ENCODE assay signal across 24 cellular contexts in genomic region chr14:94075008-94075407, GRCh38. TPM values are rescaled to one million over a fixed set of nuclear protein-coding genes. Genes with fewer than 3 reads are reported as not detected.
DNase-seq lines count a peak whose midpoint lies in the region; ATAC-seq, FAIRE-seq and TF ChIP-seq lines count a peak whose summit lies in the region.
"Had no signal": no experiment of that assay in that cellular context is flagged by ENCODE, and none has a peak within 500 bp of the region (broad histone marks: within the 10 kb centered on the region; RNA-seq: fewer than 3 reads in every experiment).

No MANE protein-coding gene starts in this region.

- no peak overlapping the region for H2AFZ ChIP-seq in OCI-LY7 (ENCODE audit: low read length)
- H2AFZ ChIP-seq in K562 (ENCODE audit: low read depth, low read length): no peak overlapping the region
- H2AFZ ChIP-seq: PC-9 had no signal

- H3K79me2 ChIP-seq in OCI-LY7 (ENCODE audit: insufficient read depth, low read depth, low read length): peaks cover 86% of the 10 kb centered on the region
- peaks cover 95% of the 10 kb centered on the region for H3K79me2 ChIP-seq in K562 (ENCODE audit: control insufficient read depth, insufficient read depth, low read length)

- TF ChIP-seq CTCF in OCI-LY7 (conservative IDR thresholded peaks at IDR 0.05; ENCODE audit: low read length) (no peak), K562 (IDR thresholded peaks at IDR 0.05 in 2 of 3, conservative IDR thresholded peaks at IDR 0.05 in 1 of 3; ENCODE audit: insufficient read depth in 2 of 3, low read depth in 1 of 3, low read length in 3 of 3) (no peak), GM13976 (IDR thresholded peaks at IDR 0.05; ENCODE audit: borderline replicate concordance, control extremely low read depth, extremely low read depth, insufficient read depth, missing control alignments) (no peak)

- H3K4me3 ChIP-seq in OCI-LY7 (ENCODE audit: low read depth, low read length, poor library complexity, severe bottlenecking) (no peak overlapping the region), K562 (no peak overlapping the region), small intestine (ENCODE audit: low read depth in 1 of 2, low read length in 2 of 2) (no peak overlapping the region)
- H3K4me3 ChIP-seq: body of pancreas, HAP-1, PC-9 had no signal

- intact Hi-C loops in OCI-LY7 (cut with micrococcal nuclease; ENCODE audit: unreplicated experiment): no loop called here
- intact Hi-C loops in K562 (cut with micrococcal nuclease): no loop called here

- DNase-seq in activated T-cell treated with anti-CD3 and anti-CD28 coated beads, Interleukin-2, amount 50 U/mL, for 72 hours: no peak
- no peak for DNase-seq in activated T-cell treated with anti-CD3 and anti-CD28 coated beads for 4 hours
- DNase-seq in OCI-LY7 (ENCODE audit: low spot score): no peak
- no peak for DNase-seq in K562 (ENCODE audit: extremely low read depth in 1 of 4, low spot score in 3 of 4)
- DNase-seq in stimulated activated effector memory CD8-positive, alpha-beta T cell treated with anti-CD3 and anti-CD28 coated beads, Interleukin-12 subunit alpha, Interleukin-12 subunit beta, amount 100 ng/mL, for 72 hours (ENCODE audit: low spot score in 2 of 2): no peak
- no peak for DNase-seq in GM13976 (ENCODE audit: low spot score)
- no peak for DNase-seq in small intestine
- DNase-seq: activated CD4-positive, alpha-beta memory T cell treated with anti-CD3 and anti-CD28 coated beads for 36 hours; BE2C; body of pancreas; effector CD8-positive, alpha-beta T cell; foreskin melanocyte; NCI-H1105 treated with DMSO at 0.1 percent for 48 hours; NCI-H2107; NCI-H510A; PC-9; Right ventricle myocardium superior; T1000 had no signal

- H3K27me3 Mint-ChIP-seq in activated T-cell treated with anti-CD3 and anti-CD28 coated beads, Interleukin-2, amount 50 U/mL, for 72 hours (ENCODE audit: low read depth): no peaks in the 10 kb centered on the region
- H3K27me3 Mint-ChIP-seq: activated CD4-positive, alpha-beta memory T cell treated with anti-CD3 and anti-CD28 coated beads for 36 hours; memory B cell had no signal

- peak overlapping the region; percentile 57 to 77 for H3K4me3 Mint-ChIP-seq in activated T-cell treated with anti-CD3 and anti-CD28 coated beads, Interleukin-2, amount 50 U/mL, for 72 hours
- H3K4me3 Mint-ChIP-seq in stimulated activated effector memory CD8-positive, alpha-beta T cell treated with anti-CD3 and anti-CD28 coated beads, Interleukin-12 subunit alpha, Interleukin-12 subunit beta, amount 100 ng/mL, for 72 hours: peak overlapping the region; percentile 100
- H3K4me3 Mint-ChIP-seq: WTC11 had no signal

- ATAC-seq in activated T-cell treated with anti-CD3 and anti-CD28 coated beads, Interleukin-2, amount 50 U/mL, for 72 hours (replicated peaks in 1 of 2): no peak
- ATAC-seq in K562: no peak
- ATAC-seq in stimulated activated effector memory CD8-positive, alpha-beta T cell treated with anti-CD3 and anti-CD28 coated beads, Interleukin-12 subunit alpha, Interleukin-12 subunit beta, amount 100 ng/mL, for 72 hours: no peak
- ATAC-seq in GM19397 (IDR thresholded peaks at IDR 0.05; ENCODE audit: unreplicated experiment): no peak
- ATAC-seq: body of pancreas, WTC11 had no signal

- H3K4me1 Mint-ChIP-seq in activated T-cell treated with anti-CD3 and anti-CD28 coated beads, Interleukin-2, amount 50 U/mL, for 72 hours (ENCODE audit: low read depth): peaks cover 69% of the 10 kb centered on the region
- H3K4me1 Mint-ChIP-seq in stimulated activated effector memory CD8-positive, alpha-beta T cell treated with anti-CD3 and anti-CD28 coated beads, Interleukin-12 subunit alpha, Interleukin-12 subunit beta, amount 100 ng/mL, for 72 hours: peaks cover 54% of the 10 kb centered on the region

- peak overlapping the region; percentile 60 for H3K27ac Mint-ChIP-seq in activated T-cell treated with anti-CD3 and anti-CD28 coated beads, Interleukin-2, amount 50 U/mL, for 72 hours
- no peak overlapping the region for H3K27ac Mint-ChIP-seq in stimulated activated effector memory CD8-positive, alpha-beta T cell treated with anti-CD3 and anti-CD28 coated beads, Interleukin-12 subunit alpha, Interleukin-12 subunit beta, amount 100 ng/mL, for 72 hours
- H3K27ac Mint-ChIP-seq: memory B cell, WTC11 had no signal

- 0 out of 2 replicates have a peak overlapping the region, but pooled peaks have one; percentile 3 for H3K4me2 ChIP-seq in OCI-LY7 (ENCODE audit: low read length)
- H3K4me2 ChIP-seq in K562 (ENCODE audit: insufficient read depth, low read length): no peak overlapping the region
- H3K4me2 ChIP-seq: PC-9 had no signal

- H3K36me3 Mint-ChIP-seq in activated T-cell treated with anti-CD3 and anti-CD28 coated beads, Interleukin-2, amount 50 U/mL, for 72 hours (ENCODE audit: insufficient read depth in 2 of 2): peaks cover 42 to 61% of the 10 kb centered on the region in 2 donors
- H3K36me3 Mint-ChIP-seq in stimulated activated effector memory CD8-positive, alpha-beta T cell treated with anti-CD3 and anti-CD28 coated beads, Interleukin-12 subunit alpha, Interleukin-12 subunit beta, amount 100 ng/mL, for 72 hours: peaks cover 84% of the 10 kb centered on the region

- H3K9me3 Mint-ChIP-seq in activated T-cell treated with anti-CD3 and anti-CD28 coated beads, Interleukin-2, amount 50 U/mL, for 72 hours: peaks cover 10 to 14% of the 10 kb centered on the region in 2 donors
- H3K9me3 Mint-ChIP-seq in stimulated activated effector memory CD8-positive, alpha-beta T cell treated with anti-CD3 and anti-CD28 coated beads, Interleukin-12 subunit alpha, Interleukin-12 subunit beta, amount 100 ng/mL, for 72 hours: peaks cover 5% of the 10 kb centered on the region

- H3K9me1 ChIP-seq in K562 (ENCODE audit: control insufficient read depth, insufficient read depth, low read length): no peaks in the 10 kb centered on the region

- no peaks in the 10 kb centered on the region for H3K9me2 ChIP-seq in OCI-LY7 (ENCODE audit: insufficient read depth, low read length)

- CTCF ChIA-PET in OCI-LY7 (lab: Charles Lee; ENCODE audit: unreplicated experiment) (no interaction called here), K562 (lab: Yijun Ruan, JAX; ENCODE audit: low intra/inter-chr PET ratio) (no interaction called here)

- H4K20me1 ChIP-seq in OCI-LY7 (ENCODE audit: insufficient read depth, low read length) (peaks cover 9% of the 10 kb centered on the region; the same call in 1 of the 2 replicates), K562 (replicated peaks; ENCODE audit: control insufficient read depth, insufficient read depth, low read length) (peaks cover 9% of the 10 kb centered on the region)

- TF ChIP-seq POLR2A in K562 (conservative IDR thresholded peaks at IDR 0.05): no peak

- H3K9ac ChIP-seq in K562 (ENCODE audit: insufficient read depth in 1 of 2, low read depth in 2 of 2, low read length in 2 of 2): no peak overlapping the region

- no peak for TF ChIP-seq EP300 in K562 (IDR thresholded peaks at IDR 0.05; ENCODE audit: low read length)

- H3K36me3 ChIP-seq in OCI-LY7 (ENCODE audit: insufficient read depth, low read length) (peaks cover 63% of the 10 kb centered on the region), K562 (ENCODE audit: control insufficient read depth, insufficient read depth, low read length) (peaks cover 34% of the 10 kb centered on the region), small intestine (ENCODE audit: control insufficient read depth in 2 of 2, insufficient read depth in 2 of 2, low read length in 2 of 2) (peaks cover 2 to 6% of the 10 kb centered on the region in 2 donors)

- H3K27me3 ChIP-seq in K562 (ENCODE audit: control insufficient read depth in 2 of 2, insufficient read depth in 2 of 2, low read length in 2 of 2) (no peaks in the 10 kb centered on the region), small intestine (ENCODE audit: control insufficient read depth in 2 of 2, insufficient read depth in 2 of 2, low read length in 2 of 2) (no peaks in the 10 kb centered on the region)
- H3K27me3 ChIP-seq: BE2C, body of pancreas, esophagus muscularis mucosa had no signal

- in situ Hi-C loops in K562 (cut with MboI): no loop called here
- in situ Hi-C loops in GM13976 (cut with MboI; ENCODE audit: low sequenced_read_pairs, unreplicated experiment): no loop called here

- TF ChIP-seq RAD21 in K562 (CRISPR knock-in tag; conservative IDR thresholded peaks at IDR 0.05 in 1 of 2, IDR thresholded peaks at IDR 0.05 in 1 of 2): no peak

- 83% methylated on average over 2 of the region's 2 CpGs for WGBS in K562 (ENCODE audit: insufficient coverage, low coverage, missing lambda C conversion rate)
- WGBS in small intestine, 3 donors: 95 to 98% (median 97%) methylated on average over 2 of the region's 2 CpGs

- H3K4me1 ChIP-seq in OCI-LY7 (ENCODE audit: insufficient read depth, low read length, poor library complexity, severe bottlenecking): peaks cover 29% of the 10 kb centered on the region
- H3K4me1 ChIP-seq in K562 (replicated peaks in 1 of 2; ENCODE audit: control insufficient read depth in 2 of 2, insufficient read depth in 2 of 2, low read length in 2 of 2): peaks cover 0 to 15% of the 10 kb centered on the region in 2 experiments; a peak in 3 of 5 replicates
- peaks cover 13 to 25% of the 10 kb centered on the region in 2 donors for H3K4me1 ChIP-seq in small intestine (ENCODE audit: control insufficient read depth in 2 of 2, insufficient read depth in 1 of 2, low read depth in 1 of 2, low read length in 1 of 2)

- BruUV-seq in OCI-LY7 (replicated peaks; lab: Mats Ljungman, UMichigan) (no TSS peak), K562 (replicated peaks; lab: Mats Ljungman, UMichigan) (no TSS peak)

- POLR2A ChIA-PET in OCI-LY7 (lab: Charles Lee): no interaction called here
- POLR2A ChIA-PET in K562 (lab: Yijun Ruan, JAX): no interaction called here

- H3K27ac ChIP-seq in OCI-LY7 (ENCODE audit: low read depth, low read length, poor library complexity, severe bottlenecking) (no peak overlapping the region), K562 (ENCODE audit: extremely low read depth, low read depth, low read length) (no peak overlapping the region), small intestine (ENCODE audit: low read depth in 1 of 2, low read length in 1 of 2) (no peak overlapping the region)
- H3K27ac ChIP-seq: body of pancreas, esophagus muscularis mucosa, HL-60, PC-9 had no signal

- H3K9me3 ChIP-seq in OCI-LY7 (ENCODE audit: low read length): peaks cover 26% of the 10 kb centered on the region
- H3K9me3 ChIP-seq in K562 (replicated peaks; ENCODE audit: control insufficient read depth, insufficient read depth, low read depth, low read length): no peaks in the 10 kb centered on the region; the same call in 1 of the 2 replicates
- no peaks in the 10 kb centered on the region for H3K9me3 ChIP-seq in small intestine (ENCODE audit: control insufficient read depth, low read depth)
- H3K9me3 ChIP-seq: body of pancreas had no signal

- no peak for FAIRE-seq in K562 (lab: Jason Lieb, UNC)
- no peak for FAIRE-seq in small intestine (lab: Jason Lieb, UNC)

RNA-seq across cellular contexts. Expression of gene DDX24, which starts 6.0 kb away (rescaled TPM):
- 100 to 1,000 TPM; 193 to 197 TPM for total RNA-seq in activated T-cell treated with anti-CD3 and anti-CD28 coated beads, Interleukin-2, amount 50 U/mL, for 72 hours
- total RNA-seq in OCI-LY7 (2014; rRNA removed; shearing (Covaris generic)): 81.5 and 91.5 TPM in 2 replicates
- total RNA-seq in OCI-LY7 (2022) (143 and 172 TPM in 2 replicates), K562 (2014; rRNA removed) (98.3 and 104 TPM in 2 replicates), K562 (2014; rRNA removed; fragmentation: Illumina TruSeq; extraction: Trizol) (129 and 139 TPM in 2 replicates), K562 (2015; rRNA removed; fragmentation: Illumina TruSeq; extraction: Trizol) (122 and 125 TPM in 2 replicates), K562 (2021) (118 and 127 TPM in 2 replicates)
- total RNA-seq in K562 (2011; cell fraction: chromatin; rRNA removed; ENCODE audit: low replicate concordance): 39.3 and 70.0 TPM in 2 replicates
- 36.2 TPM in 2 replicates for total RNA-seq in K562 (2011; cell fraction: nucleolus; rRNA removed)
- 33.4 and 34.7 TPM in 2 replicates for total RNA-seq in K562 (2011; cell fraction: nucleoplasm; rRNA removed)
- polyA plus RNA-seq in K562 (2011; rRNA removed) (95.7 and 98.6 TPM in 2 replicates), K562 (2014; fragmentation: Illumina TruSeq; extraction: Trizol) (139 and 175 TPM in 2 replicates), K562 (2014; fragmentation: Nextera tagmentation; extraction: Ambion mirVana) (100 to 1,000 TPM in 1 of 2 experiments, 10 to 100 TPM in 1; 95.1 to 136 TPM), K562 (2014; rRNA removed) (67.4 and 82.4 TPM in 2 replicates), small intestine (10 to 100 TPM; 35.1 to 64.6 (median 51.2) TPM)
- 61.5 and 65.0 TPM in 2 replicates for polyA plus RNA-seq in K562 (2011; cell fraction: cytosol; rRNA removed)
- 76.7 and 77.4 TPM in 2 replicates for polyA plus RNA-seq in K562 (2011; cell fraction: nucleus; rRNA removed)
- polyA plus RNA-seq in K562 (2012): 67.1 and 89.1 TPM in 2 replicates
- polyA minus RNA-seq in K562 (2011; rRNA and poly(A)+ RNA removed): 102 and 114 TPM in 2 replicates
- polyA minus RNA-seq in K562 (2011; cell fraction: cytosol; rRNA and poly(A)+ RNA removed): 32.5 and 54.1 TPM in 2 replicates
- 28.8 and 48.1 TPM in 2 replicates for polyA minus RNA-seq in K562 (2011; cell fraction: nucleus; rRNA and poly(A)+ RNA removed)

RNA-seq across cellular contexts. Expression of gene IFI27L1, which starts 6.1 kb away (rescaled TPM):
- 10 to 100 TPM; 59.6 to 71.4 TPM for total RNA-seq in activated T-cell treated with anti-CD3 and anti-CD28 coated beads, Interleukin-2, amount 50 U/mL, for 72 hours
- 40.0 and 49.0 TPM in 2 replicates for total RNA-seq in OCI-LY7 (2014; rRNA removed; shearing (Covaris generic))
- total RNA-seq in OCI-LY7 (2022) (61.5 and 63.4 TPM in 2 replicates), K562 (2014; rRNA removed) (20.3 and 24.6 TPM in 2 replicates), K562 (2014; rRNA removed; fragmentation: Illumina TruSeq; extraction: Trizol) (13.8 and 19.7 TPM in 2 replicates), K562 (2015; rRNA removed; fragmentation: Illumina TruSeq; extraction: Trizol) (17.6 and 17.8 TPM in 2 replicates), K562 (2021) (20.2 and 23.8 TPM in 2 replicates)
- 24.1 and 32.5 TPM in 2 replicates for total RNA-seq in K562 (2011; cell fraction: chromatin; rRNA removed; ENCODE audit: low replicate concordance)
- total RNA-seq in K562 (2011; cell fraction: nucleolus; rRNA removed): 33.0 and 35.5 TPM in 2 replicates
- total RNA-seq in K562 (2011; cell fraction: nucleoplasm; rRNA removed): 30.1 and 34.7 TPM in 2 replicates
- polyA plus RNA-seq in K562 (2011; rRNA removed) (28.0 and 31.9 TPM in 2 replicates), K562 (2014; fragmentation: Illumina TruSeq; extraction: Trizol) (14.5 and 19.3 TPM in 2 replicates), K562 (2014; fragmentation: Nextera tagmentation; extraction: Ambion mirVana) (10 to 100 TPM; 22.8 to 28.0 TPM), K562 (2014; rRNA removed) (25.0 and 25.6 TPM in 2 replicates), small intestine (10 to 100 TPM; 29.2 to 44.5 (median 29.8) TPM)
- polyA plus RNA-seq in K562 (2011; cell fraction: cytosol; rRNA removed): 35.9 TPM in 2 replicates
- 50.2 and 57.1 TPM in 2 replicates for polyA plus RNA-seq in K562 (2011; cell fraction: nucleus; rRNA removed)
- polyA plus RNA-seq in K562 (2012): 23.6 and 32.5 TPM in 2 replicates
- polyA minus RNA-seq in K562 (2011; rRNA and poly(A)+ RNA removed): 4.8 and 7.3 TPM in 2 replicates
- polyA minus RNA-seq in K562 (2011; cell fraction: cytosol; rRNA and poly(A)+ RNA removed): 3.3 and 5.8 TPM in 2 replicates
- polyA minus RNA-seq in K562 (2011; cell fraction: nucleus; rRNA and poly(A)+ RNA removed): 6.5 and 11.7 TPM in 2 replicates

RNA-seq across cellular contexts. Expression of gene IFI27, which starts 35.5 kb away (rescaled TPM):
- total RNA-seq in activated T-cell treated with anti-CD3 and anti-CD28 coated beads, Interleukin-2, amount 50 U/mL, for 72 hours: 1 to 10 TPM; 5.1 to 7.7 TPM
- total RNA-seq in OCI-LY7 (2014; rRNA removed; shearing (Covaris generic)): 0.63 and 0.90 TPM in 2 replicates
- total RNA-seq in OCI-LY7 (2022) (1.3 and 1.5 TPM in 2 replicates), K562 (2014; rRNA removed) (0.45 and 0.98 TPM in 2 replicates), K562 (2014; rRNA removed; fragmentation: Illumina TruSeq; extraction: Trizol) (0.95 and 1.1 TPM in 2 replicates), K562 (2015; rRNA removed; fragmentation: Illumina TruSeq; extraction: Trizol) (1.6 and 1.8 TPM in 2 replicates), K562 (2021) (1.0 and 1.3 TPM in 2 replicates)
- total RNA-seq in K562 (2011; cell fraction: chromatin; rRNA removed; ENCODE audit: low replicate concordance): 2.0 and 2.4 TPM in 2 replicates
- total RNA-seq in K562 (2011; cell fraction: nucleolus; rRNA removed): 2.2 and 2.9 TPM in 2 replicates
- total RNA-seq in K562 (2011; cell fraction: nucleoplasm; rRNA removed): 3.8 and 4.0 TPM in 2 replicates
- polyA plus RNA-seq in K562 (2011; rRNA removed) (2.0 TPM in 2 replicates), K562 (2014; fragmentation: Illumina TruSeq; extraction: Trizol) (0.19 and 1.2 TPM in 2 replicates), K562 (2014; fragmentation: Nextera tagmentation; extraction: Ambion mirVana) (1 to 10 TPM; 2.4 to 3.4 TPM), K562 (2014; rRNA removed) (0.89 TPM in 1 of 2 replicates, not detected in the other), small intestine (1,000 to 10,000 TPM in 1 of 3 donors, 100 to 1,000 TPM in 2; 285 to 1,277 (median 806) TPM)
- 4.1 and 8.7 TPM in 2 replicates for polyA plus RNA-seq in K562 (2011; cell fraction: cytosol; rRNA removed)
- 4.0 and 5.2 TPM in 2 replicates for polyA plus RNA-seq in K562 (2011; cell fraction: nucleus; rRNA removed)
- polyA plus RNA-seq in K562 (2012): 1.8 and 4.7 TPM in 2 replicates
- 0.28 and 0.39 TPM in 2 replicates for polyA minus RNA-seq in K562 (2011; rRNA and poly(A)+ RNA removed)
- polyA minus RNA-seq in K562 (2011; cell fraction: cytosol; rRNA and poly(A)+ RNA removed): not detected in 2 replicates
- 1.1 and 2.0 TPM in 2 replicates for polyA minus RNA-seq in K562 (2011; cell fraction: nucleus; rRNA and poly(A)+ RNA removed)

RNA-seq across cellular contexts. Expression of gene OTUB2, which starts 48.9 kb away (rescaled TPM):
- total RNA-seq in activated T-cell treated with anti-CD3 and anti-CD28 coated beads, Interleukin-2, amount 50 U/mL, for 72 hours: 1 to 10 TPM; 1.9 to 2.1 TPM
- total RNA-seq in OCI-LY7 (2014; rRNA removed; shearing (Covaris generic)): 0.28 and 0.44 TPM in 2 replicates
- total RNA-seq in OCI-LY7 (2022): 0.48 and 0.84 TPM in 2 replicates
- total RNA-seq in K562 (2011; cell fraction: chromatin; rRNA removed; ENCODE audit: low replicate concordance): 0.12 and 0.72 TPM in 2 replicates
- 0.26 and 1.0 TPM in 2 replicates for total RNA-seq in K562 (2011; cell fraction: nucleolus; rRNA removed)
- 0.22 and 0.38 TPM in 2 replicates for total RNA-seq in K562 (2011; cell fraction: nucleoplasm; rRNA removed)
- 0.23 and 0.24 TPM in 2 replicates for total RNA-seq in K562 (2014; rRNA removed)
- total RNA-seq in K562 (2014; rRNA removed; fragmentation: Illumina TruSeq; extraction: Trizol): 0.07 and 0.35 TPM in 2 replicates
- 0.11 and 0.15 TPM in 2 replicates for total RNA-seq in K562 (2015; rRNA removed; fragmentation: Illumina TruSeq; extraction: Trizol)
- 0.31 and 0.34 TPM in 2 replicates for total RNA-seq in K562 (2021)
- polyA plus RNA-seq in K562 (2011; rRNA removed): 0.11 and 0.20 TPM in 2 replicates
- polyA plus RNA-seq in K562 (2011; cell fraction: cytosol; rRNA removed): 0.09 and 0.12 TPM in 2 replicates
- 0.18 and 0.33 TPM in 2 replicates for polyA plus RNA-seq in K562 (2011; cell fraction: nucleus; rRNA removed)
- polyA plus RNA-seq in K562 (2012): 0.21 and 0.28 TPM in 2 replicates
- 0.15 and 0.21 TPM in 2 replicates for polyA plus RNA-seq in K562 (2014; fragmentation: Illumina TruSeq; extraction: Trizol)
- under 1 TPM; 0.01 to 0.08 TPM for polyA plus RNA-seq in K562 (2014; fragmentation: Nextera tagmentation; extraction: Ambion mirVana)
- 0.08 and 0.26 TPM in 2 replicates for polyA plus RNA-seq in K562 (2014; rRNA removed)
- polyA minus RNA-seq in K562 (2011; rRNA and poly(A)+ RNA removed): 0.18 and 0.46 TPM in 2 replicates
- 0.67 TPM in 1 of 2 replicates, not detected in the other for polyA minus RNA-seq in K562 (2011; cell fraction: cytosol; rRNA and poly(A)+ RNA removed)
- 0.22 and 0.40 TPM in 2 replicates for polyA minus RNA-seq in K562 (2011; cell fraction: nucleus; rRNA and poly(A)+ RNA removed)
- polyA plus RNA-seq in small intestine: 1 to 10 TPM in 1 of 3 donors, under 1 TPM in 2; 0.22 to 1.4 (median 0.54) TPM

RNA-seq across cellular contexts. Expression of gene IFI27L2, which starts 54.4 kb away (rescaled TPM):
- total RNA-seq in activated T-cell treated with anti-CD3 and anti-CD28 coated beads, Interleukin-2, amount 50 U/mL, for 72 hours: 10 to 100 TPM; 52.0 to 66.0 TPM
- total RNA-seq in OCI-LY7 (2014; rRNA removed; shearing (Covaris generic)): 94.2 and 102 TPM in 2 replicates
- 52.6 and 55.1 TPM in 2 replicates for total RNA-seq in OCI-LY7 (2022)
- total RNA-seq in K562 (2011; cell fraction: chromatin; rRNA removed; ENCODE audit: low replicate concordance): 1.2 and 5.0 TPM in 2 replicates
- 2.6 and 2.7 TPM in 2 replicates for total RNA-seq in K562 (2011; cell fraction: nucleolus; rRNA removed)
- total RNA-seq in K562 (2011; cell fraction: nucleoplasm; rRNA removed): 2.0 and 4.0 TPM in 2 replicates
- total RNA-seq in K562 (2014; rRNA removed): 8.0 and 9.3 TPM in 2 replicates
- 2.3 and 2.7 TPM in 2 replicates for total RNA-seq in K562 (2014; rRNA removed; fragmentation: Illumina TruSeq; extraction: Trizol)
- 4.1 and 6.1 TPM in 2 replicates for total RNA-seq in K562 (2015; rRNA removed; fragmentation: Illumina TruSeq; extraction: Trizol)
- 4.4 and 5.5 TPM in 2 replicates for total RNA-seq in K562 (2021)
- polyA plus RNA-seq in K562 (2011; rRNA removed): 3.3 and 4.1 TPM in 2 replicates
- 7.4 and 14.0 TPM in 2 replicates for polyA plus RNA-seq in K562 (2011; cell fraction: cytosol; rRNA removed)
- polyA plus RNA-seq in K562 (2011; cell fraction: nucleus; rRNA removed): 2.2 and 4.6 TPM in 2 replicates
- polyA plus RNA-seq in K562 (2012): 13.5 and 19.3 TPM in 2 replicates
- 2.5 and 3.8 TPM in 2 replicates for polyA plus RNA-seq in K562 (2014; fragmentation: Illumina TruSeq; extraction: Trizol)
- 1 to 10 TPM; 1.0 to 3.0 TPM for polyA plus RNA-seq in K562 (2014; fragmentation: Nextera tagmentation; extraction: Ambion mirVana)
- polyA plus RNA-seq in K562 (2014; rRNA removed): 5.9 and 9.0 TPM in 2 replicates
- 0.33 and 0.88 TPM in 2 replicates for polyA minus RNA-seq in K562 (2011; rRNA and poly(A)+ RNA removed)
- polyA minus RNA-seq in K562 (2011; cell fraction: cytosol; rRNA and poly(A)+ RNA removed): not detected in 2 replicates
- 0.94 and 1.1 TPM in 2 replicates for polyA minus RNA-seq in K562 (2011; cell fraction: nucleus; rRNA and poly(A)+ RNA removed)
- 10 to 100 TPM; 23.0 to 96.7 (median 83.8) TPM for polyA plus RNA-seq in small intestine
